Comparison of ENCODE assay signal across 14 cellular contexts in the genomic region with DNA sequence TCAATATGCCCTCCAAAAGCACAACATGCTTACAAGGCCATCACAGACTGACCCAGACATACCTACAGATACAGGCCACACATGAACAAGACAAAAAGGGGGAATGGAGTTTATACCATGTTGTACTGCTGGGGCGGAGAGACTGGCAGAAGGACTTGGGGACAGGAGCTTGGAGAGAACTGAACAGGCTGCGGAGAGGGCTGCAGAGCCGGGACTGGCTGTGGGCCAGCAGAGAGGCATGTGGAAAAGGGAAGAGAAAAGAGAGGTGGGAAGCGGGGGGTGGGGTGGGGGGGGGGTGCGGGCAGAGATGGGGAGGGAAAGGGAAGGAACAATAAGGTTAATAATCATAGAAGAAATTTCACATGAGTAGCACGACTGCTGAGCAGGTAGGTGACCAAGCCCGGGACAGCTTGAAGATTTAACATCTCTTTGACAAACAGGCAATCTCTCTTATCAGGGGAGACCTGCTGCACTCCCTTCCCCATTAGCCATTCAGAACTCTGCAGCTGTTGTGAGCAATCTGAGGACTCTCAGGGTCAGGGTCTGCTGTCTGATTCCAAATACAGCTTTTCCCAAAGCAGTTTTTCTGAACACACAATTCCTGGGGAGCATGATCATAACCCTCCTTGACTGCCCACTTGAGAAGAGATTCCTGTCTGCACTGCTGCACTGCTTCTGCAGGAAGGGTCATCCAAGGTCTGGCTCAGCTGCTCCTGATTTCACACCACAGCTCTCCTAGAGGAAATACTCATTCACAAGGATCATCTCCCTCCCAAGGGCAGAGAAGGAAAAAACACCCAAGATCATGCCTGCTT. TPM values are rescaled to one million over a fixed set of nuclear protein-coding genes. Genes with fewer than 3 reads are reported as not detected.
A peak's percentile ranks its signal among the peaks of the same experiment; 100 is the strongest.
DNase-seq lines count a peak whose midpoint lies in the region; ATAC-seq, FAIRE-seq and TF ChIP-seq lines count a peak whose summit lies in the region.
"Had no signal": no experiment of that assay in that cellular context is flagged by ENCODE, and none has a peak within 500 bp of the region (broad histone marks: within the 10 kb centered on the region; RNA-seq: fewer than 3 reads in every experiment).

No MANE protein-coding gene starts in this region.

- no peaks in the 10 kb centered on the region for H3K27me3 Mint-ChIP-seq in brain

- H4K20me1 ChIP-seq in HepG2 (ENCODE audit: insufficient read depth, low read length), result no peaks in the 10 kb centered on the region

- H3K4me3 Mint-ChIP-seq in brain, result no peak overlapping the region
- H3K4me3 Mint-ChIP-seq: T-helper 1 cell treated with Interleukin-12 subunit alpha and Interleukin-12 subunit beta and Interleukin-4 antibody, amounts not matched to agents 30 μg/mL and 1 μg/mL, for 36 hours had no signal

- TF ChIP-seq EP300 in HepG2 (IDR thresholded peaks at IDR 0.05; ENCODE audit: low read depth in 2 of 2, low read length in 2 of 2), result no peak
- TF ChIP-seq EP300 in HepG2 (CRISPR knock-in tag; IDR thresholded peaks at IDR 0.05; ENCODE audit: borderline replicate concordance), result no peak

- H2AFZ ChIP-seq in HepG2 (ENCODE audit: low read length), result no peak overlapping the region

- 99% methylated on average over 7 of the region's 7 CpGs for WGBS in HepG2 (ENCODE audit: low lambda C conversion rate)

- no peak overlapping the region for H3K27ac ChIP-seq in HepG2 (ENCODE audit: extremely low read length, insufficient read depth, low read length)
- H3K27ac ChIP-seq: sigmoid colon, transverse colon had no signal

- peak; percentile 88 for ATAC-seq in Right ventricle myocardium superior (ENCODE audit: poor library complexity)
- no peak for ATAC-seq in HepG2
- no peak for ATAC-seq in GM18858 (IDR thresholded peaks at IDR 0.05; ENCODE audit: unreplicated experiment)
- ATAC-seq in HG03439 (IDR thresholded peaks at IDR 0.05; ENCODE audit: unreplicated experiment), result no peak

- no peak overlapping the region for H3K4me3 ChIP-seq in HepG2 (replicated peaks in 1 of 3; ENCODE audit: insufficient read depth in 1 of 3, low read depth in 2 of 3, low read length in 3 of 3)
- H3K4me3 ChIP-seq: sigmoid colon, transverse colon had no signal

- no peak for FAIRE-seq in HepG2 (lab: Jason Lieb, UNC)
- FAIRE-seq: endometrium had no signal

- peaks cover 17% of the 10 kb centered on the region for H3K4me1 Mint-ChIP-seq in brain

- H3K27me3 ChIP-seq in HepG2 (ENCODE audit: control insufficient read depth in 1 of 2, insufficient read depth in 2 of 2, low read length in 2 of 2), result no peaks in the 10 kb centered on the region
- H3K27me3 ChIP-seq: sigmoid colon, transverse colon had no signal

- TF ChIP-seq POLR2A in HepG2 (IDR thresholded peaks at IDR 0.05; ENCODE audit: insufficient read depth in 1 of 2, low read depth in 2 of 2, low read length in 2 of 2), result no peak

- H3K9ac ChIP-seq in HepG2 (ENCODE audit: insufficient read depth, low read depth, low read length), result no peak overlapping the region

- TF ChIP-seq RAD21 in HepG2 (CRISPR knock-in tag; IDR thresholded peaks at IDR 0.05), result no peak

- H3K4me2 ChIP-seq in HepG2 (ENCODE audit: low read depth, low read length), result no peak overlapping the region

- H3K27ac Mint-ChIP-seq in brain, result peak overlapping the region; percentile 11 to 79 (median 65)
- H3K27ac Mint-ChIP-seq: T-helper 1 cell treated with Interleukin-12 subunit alpha and Interleukin-12 subunit beta and Interleukin-4 antibody, amounts not matched to agents 30 μg/mL and 1 μg/mL, for 36 hours had no signal

- DNase-seq in Right ventricle myocardium superior, result peak; percentile 61
- DNase-seq in cardiac septum (ENCODE audit: low spot score), result no peak
- DNase-seq in HepG2 (ENCODE audit: low spot score), result no peak
- no peak for DNase-seq in NCI-H146 (lab: John Stamatoyannopoulos, UW)
- DNase-seq in GM13977 (ENCODE audit: low spot score), result no peak
- DNase-seq: amniotic stem cell, NCI-H1105 treated with DMSO at 0.1 percent for 48 hours, sigmoid colon, transverse colon had no signal

- CTCF ChIA-PET in HepG2 (lab: Yijun Ruan, JAX; ENCODE audit: low intra/inter-chr PET ratio, low total read pairs), result no interaction called here

- H3K36me3 ChIP-seq in HepG2 (replicated peaks in 1 of 2; ENCODE audit: control insufficient read depth in 1 of 2, insufficient read depth in 2 of 2, low read length in 2 of 2), result peaks cover 4 to 37% of the 10 kb centered on the region in 2 experiments; a peak in 4 of 5 replicates

- in situ Hi-C loops in HepG2 (cut with HindIII; ENCODE audit: extremely low pct_ligation_motif_present, low pct_unique_long_range_greater_than_20kb), result no loop called here
- in situ Hi-C loops in GM13977 (cut with MboI; ENCODE audit: low pct_unique_long_range_greater_than_20kb, low sequenced_read_pairs, unreplicated experiment), result no loop called here

- BruUV-seq in HepG2 (replicated peaks; lab: Mats Ljungman, UMichigan), result no TSS peak

- peaks cover 0 to 2% (median 0%) of the 10 kb centered on the region in 5 experiments for H3K9me3 Mint-ChIP-seq in brain
- H3K9me3 Mint-ChIP-seq: T-helper 1 cell treated with Interleukin-12 subunit alpha and Interleukin-12 subunit beta and Interleukin-4 antibody, amounts not matched to agents 30 μg/mL and 1 μg/mL, for 36 hours had no signal

- H3K79me2 ChIP-seq in HepG2 (ENCODE audit: insufficient read depth, low read length), result no peaks in the 10 kb centered on the region

- no peaks in the 10 kb centered on the region for H3K9me3 ChIP-seq in HepG2 (ENCODE audit: low read length)
- H3K9me3 ChIP-seq: sigmoid colon, transverse colon had no signal

- intact Hi-C loops in Right ventricle myocardium superior (cut with DNase I), result no loop called here
- intact Hi-C loops in cardiac septum (cut with DNase I), result no loop called here
- intact Hi-C loops in HepG2 (cut with micrococcal nuclease; ENCODE audit: unreplicated experiment), result no loop called here

- no peak for TF ChIP-seq CTCF in brain (conservative IDR thresholded peaks at IDR 0.05)
- TF ChIP-seq CTCF in HepG2 (CRISPR knock-in tag; IDR thresholded peaks at IDR 0.05), result no peak
- TF ChIP-seq CTCF in GM13977 (IDR thresholded peaks at IDR 0.05; ENCODE audit: extremely low read depth, insufficient read depth, missing control alignments), result no peak

- H3K4me1 ChIP-seq in HepG2 (ENCODE audit: insufficient read depth, low read length), result no peaks in the 10 kb centered on the region
- H3K4me1 ChIP-seq: transverse colon had no signal

- H3K36me3 Mint-ChIP-seq in brain, result peaks cover 73% of the 10 kb centered on the region

- POLR2A ChIA-PET in HepG2 (lab: Yijun Ruan, JAX), result no interaction called here

RNA-seq across cellular contexts. Expression of gene STAC3, which starts 21.6 kb away (rescaled TPM):
- total RNA-seq in Right ventricle myocardium superior (1.2 TPM), cardiac septum (0.94 TPM), HepG2 (2016; rRNA removed; fragmentation: Illumina TruSeq; extraction: Trizol) (0.14 and 0.18 TPM in 2 replicates)
- polyA plus RNA-seq in brain (ENCODE audit: insufficient read depth, low read depth, low replicate concordance) (1.9 TPM), HepG2 (2011; rRNA removed) (0.22 and 0.27 TPM in 2 replicates)
- not detected in 2 replicates for total RNA-seq in HepG2 (2016; cell fraction: cytosol; rRNA removed; fragmentation: Illumina TruSeq; extraction: Trizol; ENCODE audit: low read depth)
- 0.25 and 0.26 TPM in 2 replicates for total RNA-seq in HepG2 (2016; cell fraction: insoluble cytoplasmic fraction; rRNA removed; fragmentation: Illumina TruSeq; extraction: Trizol)
- total RNA-seq in HepG2 (2016; cell fraction: membrane; rRNA removed; fragmentation: Illumina TruSeq; extraction: Trizol), result not detected in 2 replicates
- 0.34 and 0.62 TPM in 2 replicates for total RNA-seq in HepG2 (2016; cell fraction: nucleus; rRNA removed; fragmentation: Illumina TruSeq; extraction: Trizol)
- 0.05 and 0.17 TPM in 2 replicates for polyA plus RNA-seq in HepG2 (2011; cell fraction: cytosol; rRNA removed)
- 1.3 TPM in 2 replicates for polyA plus RNA-seq in HepG2 (2011; cell fraction: nucleus; rRNA removed)
- polyA plus RNA-seq in HepG2 (2012), result 0.34 and 0.49 TPM in 2 replicates
- 0.12 TPM in 1 of 2 replicates, not detected in the other for polyA plus RNA-seq in HepG2 (2016; cell fraction: cytosol; fragmentation: Illumina TruSeq; extraction: Trizol; ENCODE audit: low read depth)
- polyA plus RNA-seq in HepG2 (2016; cell fraction: insoluble cytoplasmic fraction; fragmentation: Illumina TruSeq; extraction: Trizol; ENCODE audit: low read depth), result 0.19 and 0.38 TPM in 2 replicates
- polyA plus RNA-seq in HepG2 (2016; cell fraction: membrane; fragmentation: Illumina TruSeq; extraction: Trizol; ENCODE audit: low read depth), result 0.18 TPM in 1 of 2 replicates, not detected in the other
- polyA plus RNA-seq in HepG2 (2016; cell fraction: nucleus; fragmentation: Illumina TruSeq; extraction: Trizol; ENCODE audit: insufficient read depth, low read depth), result 1.4 and 2.4 TPM in 2 replicates
- 0.54 TPM in 1 of 2 replicates, not detected in the other for polyA minus RNA-seq in HepG2 (2011; rRNA and poly(A)+ RNA removed; ENCODE audit: low replicate concordance)
- not detected in 2 replicates for polyA minus RNA-seq in HepG2 (2011; cell fraction: cytosol; rRNA and poly(A)+ RNA removed)
- 0.99 and 1.3 TPM in 2 replicates for polyA minus RNA-seq in HepG2 (2011; cell fraction: nucleus; rRNA and poly(A)+ RNA removed)

RNA-seq across cellular contexts. Expression of gene SHMT2, which starts 43.0 kb away (rescaled TPM):
- 26.8 TPM for total RNA-seq in Right ventricle myocardium superior
- total RNA-seq in cardiac septum, result 38.8 TPM
- polyA plus RNA-seq in brain (ENCODE audit: insufficient read depth, low read depth, low replicate concordance), result 394 TPM
- total RNA-seq in HepG2 (2016; rRNA removed; fragmentation: Illumina TruSeq; extraction: Trizol), result 181 and 184 TPM in 2 replicates
- 34.5 and 40.7 TPM in 2 replicates for total RNA-seq in HepG2 (2016; cell fraction: cytosol; rRNA removed; fragmentation: Illumina TruSeq; extraction: Trizol; ENCODE audit: low read depth)
- total RNA-seq in HepG2 (2016; cell fraction: insoluble cytoplasmic fraction; rRNA removed; fragmentation: Illumina TruSeq; extraction: Trizol), result 185 and 193 TPM in 2 replicates
- total RNA-seq in HepG2 (2016; cell fraction: membrane; rRNA removed; fragmentation: Illumina TruSeq; extraction: Trizol), result 86.2 and 91.5 TPM in 2 replicates
- 87.0 and 104 TPM in 2 replicates for total RNA-seq in HepG2 (2016; cell fraction: nucleus; rRNA removed; fragmentation: Illumina TruSeq; extraction: Trizol)
- 393 and 420 TPM in 2 replicates for polyA plus RNA-seq in HepG2 (2011; rRNA removed)
- polyA plus RNA-seq in HepG2 (2011; cell fraction: cytosol; rRNA removed), result 388 and 543 TPM in 2 replicates
- polyA plus RNA-seq in HepG2 (2011; cell fraction: nucleus; rRNA removed), result 527 and 559 TPM in 2 replicates
- polyA plus RNA-seq in HepG2 (2012), result 193 and 317 TPM in 2 replicates
- 47.3 and 51.9 TPM in 2 replicates for polyA plus RNA-seq in HepG2 (2016; cell fraction: cytosol; fragmentation: Illumina TruSeq; extraction: Trizol; ENCODE audit: low read depth)
- 228 and 257 TPM in 2 replicates for polyA plus RNA-seq in HepG2 (2016; cell fraction: insoluble cytoplasmic fraction; fragmentation: Illumina TruSeq; extraction: Trizol; ENCODE audit: low read depth)
- 85.7 and 97.2 TPM in 2 replicates for polyA plus RNA-seq in HepG2 (2016; cell fraction: membrane; fragmentation: Illumina TruSeq; extraction: Trizol; ENCODE audit: low read depth)
- 161 and 174 TPM in 2 replicates for polyA plus RNA-seq in HepG2 (2016; cell fraction: nucleus; fragmentation: Illumina TruSeq; extraction: Trizol; ENCODE audit: insufficient read depth, low read depth)
- 452 and 685 TPM in 2 replicates for polyA minus RNA-seq in HepG2 (2011; rRNA and poly(A)+ RNA removed; ENCODE audit: low replicate concordance)
- 216 and 224 TPM in 2 replicates for polyA minus RNA-seq in HepG2 (2011; cell fraction: cytosol; rRNA and poly(A)+ RNA removed)
- 130 and 151 TPM in 2 replicates for polyA minus RNA-seq in HepG2 (2011; cell fraction: nucleus; rRNA and poly(A)+ RNA removed)

RNA-seq across cellular contexts. Expression of gene NXPH4, which starts 56.0 kb away (rescaled TPM):
- total RNA-seq in Right ventricle myocardium superior, result 0.70 TPM
- 20.0 TPM for total RNA-seq in cardiac septum
- polyA plus RNA-seq in brain (ENCODE audit: insufficient read depth, low read depth, low replicate concordance), result 41.8 TPM
- not detected in 2 replicates for total RNA-seq in HepG2 (2016; rRNA removed; fragmentation: Illumina TruSeq; extraction: Trizol)
- total RNA-seq in HepG2 (2016; cell fraction: cytosol; rRNA removed; fragmentation: Illumina TruSeq; extraction: Trizol; ENCODE audit: low read depth), result not detected in 2 replicates
- not detected in 2 replicates for total RNA-seq in HepG2 (2016; cell fraction: insoluble cytoplasmic fraction; rRNA removed; fragmentation: Illumina TruSeq; extraction: Trizol)
- total RNA-seq in HepG2 (2016; cell fraction: membrane; rRNA removed; fragmentation: Illumina TruSeq; extraction: Trizol), result not detected in 2 replicates
- not detected in 2 replicates for total RNA-seq in HepG2 (2016; cell fraction: nucleus; rRNA removed; fragmentation: Illumina TruSeq; extraction: Trizol)
- polyA plus RNA-seq in HepG2 (2011; rRNA removed), result 0.13 and 0.24 TPM in 2 replicates
- 0.18 and 0.24 TPM in 2 replicates for polyA plus RNA-seq in HepG2 (2011; cell fraction: cytosol; rRNA removed)
- polyA plus RNA-seq in HepG2 (2011; cell fraction: nucleus; rRNA removed), result 0.54 and 0.55 TPM in 2 replicates
- polyA plus RNA-seq in HepG2 (2012), result 1.9 and 2.5 TPM in 2 replicates
- not detected in 2 replicates for polyA plus RNA-seq in HepG2 (2016; cell fraction: cytosol; fragmentation: Illumina TruSeq; extraction: Trizol; ENCODE audit: low read depth)
- not detected in 2 replicates for polyA plus RNA-seq in HepG2 (2016; cell fraction: insoluble cytoplasmic fraction; fragmentation: Illumina TruSeq; extraction: Trizol; ENCODE audit: low read depth)
- not detected in 2 replicates for polyA plus RNA-seq in HepG2 (2016; cell fraction: membrane; fragmentation: Illumina TruSeq; extraction: Trizol; ENCODE audit: low read depth)
- polyA plus RNA-seq in HepG2 (2016; cell fraction: nucleus; fragmentation: Illumina TruSeq; extraction: Trizol; ENCODE audit: insufficient read depth, low read depth), result not detected in 2 replicates
- polyA minus RNA-seq in HepG2 (2011; rRNA and poly(A)+ RNA removed; ENCODE audit: low replicate concordance), result 0.30 and 2.2 TPM in 2 replicates
- polyA minus RNA-seq in HepG2 (2011; cell fraction: cytosol; rRNA and poly(A)+ RNA removed), result not detected in 2 replicates
- polyA minus RNA-seq in HepG2 (2011; cell fraction: nucleus; rRNA and poly(A)+ RNA removed), result 0.25 TPM in 1 of 2 replicates, not detected in the other
- total RNA-seq: sigmoid colon, transverse colon had no signal

Comparison
In these comparisons a context has a peak if more than half of its experiments do, and no peak if none do; other contexts are left out.
1. RNA of gene NXPH4, which starts 56.0 kb away (total RNA-seq): 20.0 TPM in cardiac septum (single experiment); 0.70 TPM in Right ventricle myocardium superior (single experiment) and not detected in HepG2; every median in the first group is over 10 times any median in the second.